Comparison of ENCODE assay signal across 19 cellular contexts in genomic region chr5:141672856-141673813, GRCh38. TPM values are rescaled to one million over a fixed set of nuclear protein-coding genes. Genes with fewer than 3 reads are reported as not detected.
DNase-seq lines count a peak whose midpoint lies in the region; ATAC-seq, FAIRE-seq and TF ChIP-seq lines count a peak whose summit lies in the region.
"Had no signal": no experiment of that assay in that cellular context is flagged by ENCODE, and none has a peak within 500 bp of the region (broad histone marks: within the 10 kb centered on the region; RNA-seq: fewer than 3 reads in every experiment).

No MANE protein-coding gene starts in this region.

- 0 out of 4 replicates have a peak overlapping the region, but pooled peaks of 1 of the 2 experiments have one; percentile 19 for H3K4me2 ChIP-seq in H1 (ENCODE audit: insufficient read depth in 1 of 2, low read depth in 2 of 2, low read length in 2 of 2)
- H3K4me2 ChIP-seq in neural cell (ENCODE audit: low read length), result no peak overlapping the region

- H2BK15ac ChIP-seq in H1 (ENCODE audit: low read length), result peak overlapping the region; percentile 46; the same call in 1 of the 2 replicates

- DNase-seq in Ammon's horn (ENCODE audit: low spot score), result peak; percentile 54
- DNase-seq in H1 (ENCODE audit: low read depth in 1 of 2, low spot score in 2 of 2), result no peak
- DNase-seq in DMS53 (lab: John Stamatoyannopoulos, UW), result no peak
- no peak for DNase-seq in activated T-cell treated with anti-CD3 and anti-CD28 coated beads, Interleukin-2, amount 50 U/mL, for 72 hours
- DNase-seq: AML-193; cerebellar nuclear complex; foreskin melanocyte; immature natural killer cell; Karpas-422; NCI-H526 treated with DMSO at 0.1 percent for 48 hours; stimulated activated CD4-positive, alpha-beta T cell treated with anti-CD3 and anti-CD28 coated beads, Interleukin-2, amount 100 ng/mL, for 48 hours had no signal

- no peaks in the 10 kb centered on the region for H3K4me1 Mint-ChIP-seq in activated T-cell treated with anti-CD3 and anti-CD28 coated beads, Interleukin-2, amount 50 U/mL, for 72 hours (ENCODE audit: low read depth)
- H3K4me1 Mint-ChIP-seq: immature natural killer cell had no signal

- H3K14ac ChIP-seq in H1 (ENCODE audit: insufficient read length), result no peak overlapping the region

- H3K9me2 ChIP-seq in neural cell (ENCODE audit: insufficient read depth, low read length), result no peaks in the 10 kb centered on the region

- no peak overlapping the region; the same call in 1 of the 2 replicates for H2AK5ac ChIP-seq in H1 (ENCODE audit: low read depth, low read length)

- POLR2A ChIA-PET in HEK293 (lab: Yijun Ruan, JAX) (interaction anchor here (0.5 to 1.5 kb wide), 3 partner anchors 14 to 81 kb away, joined by 3 to 5 read pairs (median 4); no protein-coding TSS in a partner anchor), H1 (lab: Charles Lee; ENCODE audit: partially characterized antibody) (interaction anchor here (0.7 to 1.9 kb wide), 8 partner anchors 10 to 213 kb away, joined by 3 to 8 read pairs (median 3); partner anchors contain the start of gene FCHSD1)

- TF ChIP-seq POLR2A in H1 (IDR thresholded peaks at IDR 0.05; ENCODE audit: control extremely low read depth in 1 of 2, low read depth in 2 of 2, low read length in 2 of 2), result no peak

- H3K9me3 ChIP-seq in HEK293 (ENCODE audit: control insufficient read depth, insufficient read depth, low read depth, low read length), result no peaks in the 10 kb centered on the region
- H3K9me3 ChIP-seq in H1 (ENCODE audit: insufficient read depth in 2 of 2, low read depth in 1 of 2, low read length in 1 of 2), result no peaks in the 10 kb centered on the region
- H3K9me3 ChIP-seq in neural cell (ENCODE audit: low read length), result no peaks in the 10 kb centered on the region
- H3K9me3 ChIP-seq: neutrophil had no signal

- TF ChIP-seq RAD21 in H1 (IDR thresholded peaks at IDR 0.05 in 1 of 2, conservative IDR thresholded peaks at IDR 0.05 in 1 of 2; ENCODE audit: low read depth in 2 of 2, low read length in 2 of 2) (no peak), neural cell (conservative IDR thresholded peaks at IDR 0.05) (no peak)

- H4K20me1 ChIP-seq in H1 (replicated peaks in 1 of 2; ENCODE audit: control insufficient read depth in 1 of 2, insufficient read depth in 2 of 2, low read length in 2 of 2) (peaks cover 0 to 6% of the 10 kb centered on the region in 2 experiments), neural cell (ENCODE audit: insufficient read depth) (no peaks in the 10 kb centered on the region)

- no peaks in the 10 kb centered on the region for H3K79me1 ChIP-seq in H1 (ENCODE audit: low read depth, low read length)

- H2BK120ac ChIP-seq in H1 (replicated peaks; ENCODE audit: low read depth, low read length), result no peak overlapping the region

- H3K4ac ChIP-seq in H1 (replicated peaks; ENCODE audit: insufficient read length, low read depth, low read length), result no peak overlapping the region

- FAIRE-seq in H1 (lab: Jason Lieb, UNC), result no peak
- FAIRE-seq: RCC 7860 had no signal

- WGBS in H1 (ENCODE audit: extremely low coverage in 1 of 2, insufficient coverage in 1 of 2, insufficient read length in 1 of 2, insufficient replicate concordance in 2 of 2, low coverage in 1 of 2, low lambda C conversion rate in 2 of 2, missing lambda C conversion rate in 1 of 2), 2 experiments, result 84% methylated on average over 13 of the region's 19 CpGs; no CpG with 5 or more reads in 1 of the 2 experiments

- H2BK5ac ChIP-seq in H1 (ENCODE audit: low read depth, low read length), result peak overlapping the region; percentile 90; the same call in 1 of the 2 replicates

- H2AFZ ChIP-seq in H1 (ENCODE audit: low read length), result no peak overlapping the region
- no peak overlapping the region for H2AFZ ChIP-seq in neural cell (ENCODE audit: low read depth, low read length)

- TF ChIP-seq CTCF in HEK293 (tag by site-specific recombination; IDR thresholded peaks at IDR 0.05), result no peak
- TF ChIP-seq CTCF in H1 (IDR thresholded peaks at IDR 0.05; ENCODE audit: control extremely low read depth in 1 of 3, insufficient read depth in 1 of 3, low read depth in 1 of 3, low read length in 3 of 3), result no peak
- no peak for TF ChIP-seq CTCF in neural cell (IDR thresholded peaks at IDR 0.05; ENCODE audit: poor library complexity, severe bottlenecking)

- H3K4me1 ChIP-seq in HEK293 (ENCODE audit: control insufficient read depth, insufficient read depth, low read length) (no peaks in the 10 kb centered on the region), H1 (replicated peaks in 1 of 4; ENCODE audit: control insufficient read depth in 3 of 4, insufficient read depth in 4 of 4, low read length in 3 of 4) (peaks cover 2 to 13% (median 8%) of the 10 kb centered on the region in 4 experiments; a peak in 5 of 7 replicates)

- ATAC-seq in GM19035 (IDR thresholded peaks at IDR 0.05; ENCODE audit: unreplicated experiment) (no peak), HG02973 (IDR thresholded peaks at IDR 0.05; ENCODE audit: unreplicated experiment) (no peak)
- ATAC-seq in activated T-cell treated with anti-CD3 and anti-CD28 coated beads, Interleukin-2, amount 50 U/mL, for 72 hours (replicated peaks in 1 of 2), result no peak

- peak overlapping the region; percentile 71 for H3K18ac ChIP-seq in H1 (ENCODE audit: extremely low read depth, low read length)

- H3K23me2 ChIP-seq in H1 (ENCODE audit: low read depth, low read length), result peaks cover 1% of the 10 kb centered on the region; the same call in 1 of the 2 replicates

- no peaks in the 10 kb centered on the region for H3K9me3 Mint-ChIP-seq in activated T-cell treated with anti-CD3 and anti-CD28 coated beads, Interleukin-2, amount 50 U/mL, for 72 hours
- H3K9me3 Mint-ChIP-seq: activated T-helper 1 cell treated with anti-CD3 and anti-CD28 coated beads, Interleukin-12 subunit alpha, Interleukin-12 subunit beta, Interleukin-2, Interleukin-4 antibody, amounts not matched to agents 30 ng/mL and 10 ng/mL and 1 ng/mL, durations not matched to agents 14 hours and 24 hours and 36 hours; immature natural killer cell; memory B cell had no signal

- no peaks in the 10 kb centered on the region for H3K79me2 ChIP-seq in H1 (ENCODE audit: control insufficient read depth in 1 of 2, insufficient read depth in 2 of 2, low read length in 2 of 2)
- H3K79me2 ChIP-seq in neural cell (replicated peaks; ENCODE audit: insufficient read depth, low read length), result no peaks in the 10 kb centered on the region

- peak overlapping the region; percentile 66 for H4K91ac ChIP-seq in H1 (replicated peaks; ENCODE audit: insufficient read length, low read length)

- CTCF ChIA-PET in HEK293 (lab: Yijun Ruan, JAX), result interaction anchor here (0.5 to 1.2 kb wide), 7 partner anchors 8 to 516 kb away, joined by 3 to 5 read pairs (median 4); no protein-coding TSS in a partner anchor
- CTCF ChIA-PET in H1 (lab: Charles Lee; ENCODE audit: partially characterized antibody), result interaction anchor here (0.7 to 11.0 kb wide), 8 partner anchors 9 to 470 kb away, joined by 3 to 137 read pairs (median 7); no protein-coding TSS in a partner anchor

- no peak overlapping the region for H3K4me3 Mint-ChIP-seq in activated T-cell treated with anti-CD3 and anti-CD28 coated beads, Interleukin-2, amount 50 U/mL, for 72 hours
- H3K4me3 Mint-ChIP-seq: activated T-helper 1 cell treated with anti-CD3 and anti-CD28 coated beads, Interleukin-12 subunit alpha, Interleukin-12 subunit beta, Interleukin-2, Interleukin-4 antibody, amounts not matched to agents 30 ng/mL and 10 ng/mL and 1 ng/mL, durations not matched to agents 14 hours and 24 hours and 36 hours; immature natural killer cell; memory B cell had no signal

- H3K36me3 Mint-ChIP-seq in activated T-cell treated with anti-CD3 and anti-CD28 coated beads, Interleukin-2, amount 50 U/mL, for 72 hours (ENCODE audit: insufficient read depth in 2 of 2), result no peaks in the 10 kb centered on the region
- H3K36me3 Mint-ChIP-seq: memory B cell had no signal

- H3K23ac ChIP-seq in H1 (ENCODE audit: insufficient read length), result no peak overlapping the region

- H3K36me3 ChIP-seq in HEK293 (ENCODE audit: control insufficient read depth in 2 of 2, insufficient read depth in 1 of 2, low read length in 2 of 2) (peaks cover 0 to 9% of the 10 kb centered on the region in 2 experiments; a peak in 2 of 3 replicates), H1 (ENCODE audit: control insufficient read depth in 2 of 4, insufficient read depth in 4 of 4, low read length in 3 of 4) (peaks cover 11 to 20% (median 12%) of the 10 kb centered on the region in 4 experiments; a peak in 6 of 8 replicates), neural cell (ENCODE audit: insufficient read depth, low read length) (no peaks in the 10 kb centered on the region)

- H3K27me3 Mint-ChIP-seq in activated T-cell treated with anti-CD3 and anti-CD28 coated beads, Interleukin-2, amount 50 U/mL, for 72 hours (ENCODE audit: low read depth), result no peaks in the 10 kb centered on the region

- no peak overlapping the region for H3K4me3 ChIP-seq in HEK293 (ENCODE audit: low read depth, low read length)
- no peak overlapping the region for H3K4me3 ChIP-seq in H1 (ENCODE audit: extremely low read depth in 1 of 4, insufficient read depth in 2 of 4, low read depth in 3 of 4, low read length in 4 of 4)
- H3K4me3 ChIP-seq in neural cell (ENCODE audit: low read length), result no peak overlapping the region

- H3K27me3 ChIP-seq in H1 (replicated peaks in 1 of 4; ENCODE audit: control insufficient read depth in 3 of 4, extremely low read depth in 1 of 4, insufficient read depth in 3 of 4, low read length in 3 of 4) (no peaks in the 10 kb centered on the region), neural cell (ENCODE audit: insufficient read depth, low read depth, low read length) (no peaks in the 10 kb centered on the region)
- H3K27me3 ChIP-seq: neutrophil had no signal

- no peak overlapping the region for H3K56ac ChIP-seq in H1 (replicated peaks; ENCODE audit: insufficient read length, low read depth, low read length)

- H3K27ac Mint-ChIP-seq in activated T-cell treated with anti-CD3 and anti-CD28 coated beads, Interleukin-2, amount 50 U/mL, for 72 hours, result no peak overlapping the region
- H3K27ac Mint-ChIP-seq: activated T-helper 1 cell treated with anti-CD3 and anti-CD28 coated beads, Interleukin-12 subunit alpha, Interleukin-12 subunit beta, Interleukin-2, Interleukin-4 antibody, amounts not matched to agents 30 ng/mL and 10 ng/mL and 1 ng/mL, durations not matched to agents 14 hours and 24 hours and 36 hours; immature natural killer cell; memory B cell had no signal

- no peaks in the 10 kb centered on the region for H3F3A ChIP-seq in neural cell (ENCODE audit: insufficient read depth, low read length, poor library complexity, severe bottlenecking)

- peak overlapping the region; percentile 61; the same call in 1 of the 2 replicates for H2BK20ac ChIP-seq in H1 (ENCODE audit: low read length)

- peak overlapping the region; percentile 50; the same call in 1 of the 2 replicates for H2BK12ac ChIP-seq in H1 (ENCODE audit: low read depth, low read length)

- no peak overlapping the region for H4K5ac ChIP-seq in H1 (ENCODE audit: insufficient read length, low read depth, low read length)

- H3K9ac ChIP-seq in H1 (replicated peaks in 1 of 4; ENCODE audit: extremely low read depth in 1 of 4, low read depth in 3 of 4, low read length in 3 of 4) (no peak overlapping the region), neural cell (ENCODE audit: low read length) (peak overlapping the region; percentile 24)

- TF ChIP-seq EP300 in H1 (IDR thresholded peaks at IDR 0.05; ENCODE audit: borderline replicate concordance in 1 of 2, low read depth in 2 of 2, low read length in 2 of 2) (no peak), neural cell (conservative IDR thresholded peaks at IDR 0.05; ENCODE audit: poor library complexity, severe bottlenecking) (no peak)

- no peak overlapping the region for H3K27ac ChIP-seq in HEK293 (ENCODE audit: extremely low read depth, low read depth, low read length)
- H3K27ac ChIP-seq in H1 (ENCODE audit: low read depth, low read length), result no peak overlapping the region; the same call in 1 of the 2 replicates
- no peak overlapping the region for H3K27ac ChIP-seq in neural cell (ENCODE audit: low read length)
- H3K27ac ChIP-seq: neutrophil had no signal

- peak overlapping the region; percentile 35; the same call in 1 of the 2 replicates for H4K8ac ChIP-seq in H1 (ENCODE audit: extremely low read depth, insufficient read depth, low read length)

RNA-seq across cellular contexts. Expression of gene ARAP3, which starts 8.9 kb away (rescaled TPM):
- 45.7 and 48.6 TPM in 2 replicates for total RNA-seq in H1 (2021; fragmentation: NEBNext Ultra II Directional; extraction: Animal tissue kit (Norgen Biotek cat#: 25700))
- polyA plus RNA-seq in H1 (2011; rRNA removed) (14.4 and 19.7 TPM in 2 replicates), neural cell (1.4 and 1.8 TPM in 2 replicates)
- 15.0 TPM for polyA plus RNA-seq in H1 (2011; cell fraction: cytosol; rRNA removed)
- polyA plus RNA-seq in H1 (2011; cell fraction: nucleus; rRNA removed), result 74.7 TPM
- 34.7 to 39.3 TPM (median 37.2 TPM) in 4 replicates for polyA plus RNA-seq in H1 (2012, experiment 1 of 2)
- 33.8 TPM for polyA plus RNA-seq in H1 (2012, experiment 2 of 2)
- 27.3 TPM for polyA plus RNA-seq in H1 (2013, experiment 1 of 2)
- 25.0 TPM for polyA plus RNA-seq in H1 (2013, experiment 2 of 2)
- polyA minus RNA-seq in H1 (2011; rRNA and poly(A)+ RNA removed), result 20.9 and 22.2 TPM in 2 replicates
- 20.5 TPM for polyA minus RNA-seq in H1 (2011; cell fraction: cytosol; rRNA and poly(A)+ RNA removed)
- polyA minus RNA-seq in H1 (2011; cell fraction: nucleus; rRNA and poly(A)+ RNA removed), result 27.6 TPM
- 1.2 and 2.1 TPM in 2 replicates for polyA minus RNA-seq in neural cell
- total RNA-seq in activated T-cell treated with anti-CD3 and anti-CD28 coated beads, Interleukin-2, amount 50 U/mL, for 72 hours, result 1 to 10 TPM; 3.2 to 4.1 TPM

RNA-seq across cellular contexts. Expression of gene FCHSD1, which starts 21.9 kb away (rescaled TPM):
- total RNA-seq in H1 (2021; fragmentation: NEBNext Ultra II Directional; extraction: Animal tissue kit (Norgen Biotek cat#: 25700)), result 30.1 and 32.2 TPM in 2 replicates
- polyA plus RNA-seq in H1 (2011; rRNA removed) (22.0 and 36.8 TPM in 2 replicates), neural cell (3.9 and 5.4 TPM in 2 replicates)
- 51.4 TPM for polyA plus RNA-seq in H1 (2011; cell fraction: cytosol; rRNA removed)
- polyA plus RNA-seq in H1 (2011; cell fraction: nucleus; rRNA removed), result 345 TPM
- 26.3 to 30.1 TPM (median 27.0 TPM) in 4 replicates for polyA plus RNA-seq in H1 (2012, experiment 1 of 2)
- 13.2 TPM for polyA plus RNA-seq in H1 (2012, experiment 2 of 2)
- polyA plus RNA-seq in H1 (2013, experiment 1 of 2), result 22.6 TPM
- polyA plus RNA-seq in H1 (2013, experiment 2 of 2), result 19.8 TPM
- polyA minus RNA-seq in H1 (2011; rRNA and poly(A)+ RNA removed), result 16.2 and 17.4 TPM in 2 replicates
- 15.9 TPM for polyA minus RNA-seq in H1 (2011; cell fraction: cytosol; rRNA and poly(A)+ RNA removed)
- 56.3 TPM for polyA minus RNA-seq in H1 (2011; cell fraction: nucleus; rRNA and poly(A)+ RNA removed)
- 3.2 and 6.7 TPM in 2 replicates for polyA minus RNA-seq in neural cell
- 10 to 100 TPM; 54.1 to 61.1 TPM for total RNA-seq in activated T-cell treated with anti-CD3 and anti-CD28 coated beads, Interleukin-2, amount 50 U/mL, for 72 hours

RNA-seq across cellular contexts. Expression of gene RELL2, which starts 36.3 kb away (rescaled TPM):
- total RNA-seq in H1 (2021; fragmentation: NEBNext Ultra II Directional; extraction: Animal tissue kit (Norgen Biotek cat#: 25700)), result 18.6 and 19.2 TPM in 2 replicates
- polyA plus RNA-seq in H1 (2011; rRNA removed) (23.7 and 33.1 TPM in 2 replicates), neural cell (44.9 and 49.4 TPM in 2 replicates)
- polyA plus RNA-seq in H1 (2011; cell fraction: cytosol; rRNA removed), result 31.2 TPM
- polyA plus RNA-seq in H1 (2011; cell fraction: nucleus; rRNA removed), result 117 TPM
- polyA plus RNA-seq in H1 (2012, experiment 1 of 2), result 12.5 to 21.6 TPM (median 17.8 TPM) in 4 replicates
- 17.0 TPM for polyA plus RNA-seq in H1 (2012, experiment 2 of 2)
- 19.0 TPM for polyA plus RNA-seq in H1 (2013, experiment 1 of 2)
- polyA plus RNA-seq in H1 (2013, experiment 2 of 2), result 17.6 TPM
- 11.9 and 13.3 TPM in 2 replicates for polyA minus RNA-seq in H1 (2011; rRNA and poly(A)+ RNA removed)
- polyA minus RNA-seq in H1 (2011; cell fraction: cytosol; rRNA and poly(A)+ RNA removed), result 7.9 TPM
- 18.7 TPM for polyA minus RNA-seq in H1 (2011; cell fraction: nucleus; rRNA and poly(A)+ RNA removed)
- polyA minus RNA-seq in neural cell, result 25.7 and 37.5 TPM in 2 replicates
- 10 to 100 TPM; 14.6 to 19.5 TPM for total RNA-seq in activated T-cell treated with anti-CD3 and anti-CD28 coated beads, Interleukin-2, amount 50 U/mL, for 72 hours

RNA-seq across cellular contexts. Expression of gene HDAC3, which starts 36.5 kb away (rescaled TPM):
- total RNA-seq in H1 (2021; fragmentation: NEBNext Ultra II Directional; extraction: Animal tissue kit (Norgen Biotek cat#: 25700)), result 98.5 and 99.0 TPM in 2 replicates
- 120 and 124 TPM in 2 replicates for polyA plus RNA-seq in H1 (2011; rRNA removed)
- 136 TPM for polyA plus RNA-seq in H1 (2011; cell fraction: cytosol; rRNA removed)
- 146 TPM for polyA plus RNA-seq in H1 (2011; cell fraction: nucleus; rRNA removed)
- polyA plus RNA-seq in H1 (2012, experiment 1 of 2), result 97.2 to 108 TPM (median 102 TPM) in 4 replicates
- polyA plus RNA-seq in H1 (2012, experiment 2 of 2), result 126 TPM
- 75.7 TPM for polyA plus RNA-seq in H1 (2013, experiment 1 of 2)
- 75.1 TPM for polyA plus RNA-seq in H1 (2013, experiment 2 of 2)
- polyA minus RNA-seq in H1 (2011; rRNA and poly(A)+ RNA removed), result 143 and 172 TPM in 2 replicates
- polyA minus RNA-seq in H1 (2011; cell fraction: cytosol; rRNA and poly(A)+ RNA removed), result 76.8 TPM
- 65.7 TPM for polyA minus RNA-seq in H1 (2011; cell fraction: nucleus; rRNA and poly(A)+ RNA removed)
- polyA plus RNA-seq in neural cell, result 115 and 138 TPM in 2 replicates
- 52.4 and 60.4 TPM in 2 replicates for polyA minus RNA-seq in neural cell
- 10 to 100 TPM; 64.1 to 69.2 TPM for total RNA-seq in activated T-cell treated with anti-CD3 and anti-CD28 coated beads, Interleukin-2, amount 50 U/mL, for 72 hours

RNA-seq across cellular contexts. Expression of gene DIAPH1, which starts 54.3 kb away (rescaled TPM):
- 107 and 114 TPM in 2 replicates for total RNA-seq in H1 (2021; fragmentation: NEBNext Ultra II Directional; extraction: Animal tissue kit (Norgen Biotek cat#: 25700))
- polyA plus RNA-seq in H1 (2011; rRNA removed) (61.2 and 70.9 TPM in 2 replicates), neural cell (21.9 and 22.4 TPM in 2 replicates)
- polyA plus RNA-seq in H1 (2011; cell fraction: cytosol; rRNA removed), result 48.9 TPM
- 141 TPM for polyA plus RNA-seq in H1 (2011; cell fraction: nucleus; rRNA removed)
- polyA plus RNA-seq in H1 (2012, experiment 1 of 2), result 75.5 to 89.0 TPM (median 87.1 TPM) in 4 replicates
- 29.3 TPM for polyA plus RNA-seq in H1 (2012, experiment 2 of 2)
- polyA plus RNA-seq in H1 (2013, experiment 1 of 2), result 88.0 TPM
- 97.4 TPM for polyA plus RNA-seq in H1 (2013, experiment 2 of 2)
- 87.4 and 92.8 TPM in 2 replicates for polyA minus RNA-seq in H1 (2011; rRNA and poly(A)+ RNA removed)
- 48.5 TPM for polyA minus RNA-seq in H1 (2011; cell fraction: cytosol; rRNA and poly(A)+ RNA removed)
- polyA minus RNA-seq in H1 (2011; cell fraction: nucleus; rRNA and poly(A)+ RNA removed), result 88.3 TPM
- polyA minus RNA-seq in neural cell, result 16.6 and 17.5 TPM in 2 replicates
- total RNA-seq in activated T-cell treated with anti-CD3 and anti-CD28 coated beads, Interleukin-2, amount 50 U/mL, for 72 hours, result 100 to 1,000 TPM; 162 to 165 TPM
